1 cellular context compared by ENCODE assay signal in genomic region chr9:125183561-125183960, GRCh38.
TF ChIP-seq lines count a peak whose summit lies in the region.

No MANE protein-coding gene starts in this region.

TF ChIP-seq in WTC11, 78 proteins besides CTCF, POLR2A, EP300 and RAD21 (continued from another document):
- TF ChIP-seq AFF4 (CRISPR knock-in tag; IDR thresholded peaks at IDR 0.05; ENCODE audit: borderline replicate concordance) (no peak), SP1 (CRISPR knock-in tag; conservative IDR thresholded peaks at IDR 0.05) (no peak), TEAD4 (CRISPR knock-in tag; IDR thresholded peaks at IDR 0.05) (no peak), ZNF121 (CRISPR knock-in tag; IDR thresholded peaks at IDR 0.05) (no peak), E2F4 (CRISPR knock-in tag; IDR thresholded peaks at IDR 0.05; ENCODE audit: borderline replicate concordance, low read depth) (no peak), ETV6 (CRISPR knock-in tag; IDR thresholded peaks at IDR 0.05) (no peak), NFE2L1 (CRISPR knock-in tag; IDR thresholded peaks at IDR 0.05) (no peak), CREB1 (CRISPR knock-in tag; IDR thresholded peaks at IDR 0.05) (no peak), FOXK1 (CRISPR knock-in tag; IDR thresholded peaks at IDR 0.05) (no peak), FOXJ3 (CRISPR knock-in tag; IDR thresholded peaks at IDR 0.05; ENCODE audit: borderline replicate concordance) (no peak), ZNF512 (CRISPR knock-in tag; IDR thresholded peaks at IDR 0.05; ENCODE audit: borderline replicate concordance) (no peak), GABPB1 (CRISPR knock-in tag; IDR thresholded peaks at IDR 0.05) (no peak)
